20 cellular contexts compared by ENCODE assay signal in genomic region chr1:158046726-158047510, GRCh38. TPM values are rescaled to one million over a fixed set of nuclear protein-coding genes. Genes with fewer than 3 reads are reported as not detected.
"Had no signal": no experiment of that assay in that cellular context is flagged by ENCODE, and none has a peak within 500 bp of the region (broad histone marks: within the 10 kb centered on the region; RNA-seq: fewer than 3 reads in every experiment).

No MANE protein-coding gene starts in this region.

- H3K9me3 Mint-ChIP-seq: natural killer cell treated with Interleukin-12 subunit alpha and Interleukin-12 subunit beta and Interleukin-15 and Interleukin-18, amount 100 ng/mL, for 72 hours; stimulated activated memory B cell treated with anti-CD40 and anti-IgM and Interleukin-4, amounts not matched to agents 10 μg/mL and 1 μg/mL and 100 μg/mL, for 72 hours; stimulated activated naive CD8-positive, alpha-beta T cell treated with anti-CD3 and anti-CD28 coated beads, Interleukin-15, amount 100 ng/mL, for 72 hours had no signal

- H3K4me1 ChIP-seq: colonic mucosa, parathyroid adenoma, psoas muscle had no signal

- H3K36me3 ChIP-seq: colonic mucosa, esophagus squamous epithelium, spleen, transverse colon had no signal

- H3K4me1 Mint-ChIP-seq: stimulated activated memory B cell treated with anti-CD40 and anti-IgM and Interleukin-4, amounts not matched to agents 10 μg/mL and 1 μg/mL and 100 μg/mL, for 72 hours; stimulated activated naive CD8-positive, alpha-beta T cell treated with anti-CD3 and anti-CD28 coated beads, Interleukin-15, amount 100 ng/mL, for 72 hours had no signal

- H3K27me3 ChIP-seq: colonic mucosa, esophagus squamous epithelium, testis, transverse colon had no signal

- H3K36me3 Mint-ChIP-seq: natural killer cell treated with Interleukin-12 subunit alpha and Interleukin-12 subunit beta and Interleukin-15 and Interleukin-18, amount 100 ng/mL, for 72 hours; stimulated activated memory B cell treated with anti-CD40 and anti-IgM and Interleukin-4, amounts not matched to agents 10 μg/mL and 1 μg/mL and 100 μg/mL, for 72 hours had no signal

- H3K27ac Mint-ChIP-seq: natural killer cell treated with Interleukin-12 subunit alpha and Interleukin-12 subunit beta and Interleukin-15 and Interleukin-18, amount 100 ng/mL, for 72 hours; stimulated activated memory B cell treated with anti-CD40 and anti-IgM and Interleukin-4, amounts not matched to agents 10 μg/mL and 1 μg/mL and 100 μg/mL, for 72 hours had no signal

- H2AFZ ChIP-seq: parathyroid adenoma had no signal

- H3K9me3 ChIP-seq: colonic mucosa, esophagus squamous epithelium, psoas muscle, spleen, testis, transverse colon had no signal

- H3K4me3 ChIP-seq: colonic mucosa, esophagus squamous epithelium, psoas muscle, spleen, testis, transverse colon had no signal

- H3K4me3 Mint-ChIP-seq: natural killer cell treated with Interleukin-12 subunit alpha and Interleukin-12 subunit beta and Interleukin-15 and Interleukin-18, amount 100 ng/mL, for 72 hours; stimulated activated memory B cell treated with anti-CD40 and anti-IgM and Interleukin-4, amounts not matched to agents 10 μg/mL and 1 μg/mL and 100 μg/mL, for 72 hours; stimulated activated naive CD8-positive, alpha-beta T cell treated with anti-CD3 and anti-CD28 coated beads, Interleukin-15, amount 100 ng/mL, for 72 hours had no signal

- DNase-seq: cerebellar nuclear complex; colonic mucosa; dermis blood vessel endothelial cell; esophagus squamous epithelium; foreskin fibroblast; mammary epithelial cell; midbrain; psoas muscle; spleen; stimulated activated CD4-positive, alpha-beta T cell treated with anti-CD3 and anti-CD28 coated beads, Interleukin-15, amount 100 ng/mL, for 24 hours; stimulated activated CD4-positive, alpha-beta T cell treated with anti-CD3 and anti-CD28 coated beads, Interleukin-1b, Interleukin-23, amount 100 ng/mL, for 48 hours; stimulated activated CD4-positive, alpha-beta T cell treated with anti-CD3 and anti-CD28 coated beads, Interleukin-4, amount 100 ng/mL, for 24 hours; stimulated activated naive CD8-positive, alpha-beta T cell treated with anti-CD3 and anti-CD28 coated beads, Interleukin-15, amount 100 ng/mL, for 72 hours; testis; transverse colon had no signal

- H3K27ac ChIP-seq: colonic mucosa, esophagus squamous epithelium, parathyroid adenoma, psoas muscle, spleen, testis, transverse colon had no signal

- H3K9ac ChIP-seq: parathyroid adenoma had no signal

- H3K79me2 ChIP-seq: parathyroid adenoma had no signal

- ATAC-seq: left lobe of liver; natural killer cell treated with Interleukin-12 subunit alpha and Interleukin-12 subunit beta and Interleukin-15 and Interleukin-18, amount 100 ng/mL, for 72 hours; psoas muscle; sciatic nerve; stimulated activated memory B cell treated with anti-CD40 and anti-IgM and Interleukin-4, amounts not matched to agents 10 μg/mL and 1 μg/mL and 100 μg/mL, for 72 hours; stimulated activated naive CD8-positive, alpha-beta T cell treated with anti-CD3 and anti-CD28 coated beads, Interleukin-15, amount 100 ng/mL, for 72 hours had no signal

RNA-seq across cellular contexts. Expression of gene KIRREL1, which starts 53.5 kb away (rescaled TPM):
- total RNA-seq: natural killer cell treated with Interleukin-12 subunit alpha and Interleukin-12 subunit beta and Interleukin-15 and Interleukin-18, amount 100 ng/mL, for 72 hours had no signal
